ENCODE assay signal across 1 cellular context in genomic region chr12:74980510-74980909, GRCh38.
TF ChIP-seq lines count a peak whose summit lies in the region.

No MANE protein-coding gene starts in this region.

TF ChIP-seq in HEK293, 187 proteins besides CTCF, POLR2A, EP300 and RAD21 (continued from another document):
- TF ChIP-seq PRDM4 (tag by site-specific recombination; IDR thresholded peaks at IDR 0.05) (peak; percentile 56), ZNF585B (tag by site-specific recombination; IDR thresholded peaks at IDR 0.05) (no peak), ZNF549 (tag by site-specific recombination; IDR thresholded peaks at IDR 0.05) (0 out of 2 replicates have a peak, but pooled peaks have one; percentile 20), ZNF701 (tag by site-specific recombination; IDR thresholded peaks at IDR 0.05) (no peak), ZSCAN18 (tag by site-specific recombination; IDR thresholded peaks at IDR 0.05) (no peak), PRDM10 (tag by site-specific recombination; IDR thresholded peaks at IDR 0.05) (peak; percentile 15; the same call in 1 of the 2 replicates), KLF16 (tag by site-specific recombination; IDR thresholded peaks at IDR 0.05) (no peak), ZNF660 (tag by site-specific recombination; IDR thresholded peaks at IDR 0.05) (no peak), GLIS1 (tag by site-specific recombination; IDR thresholded peaks at IDR 0.05) (peak; percentile 28; the same call in 1 of the 2 replicates), ZBTB20 (tag by site-specific recombination; IDR thresholded peaks at IDR 0.05) (peak; percentile 81), ZNF658 (tag by site-specific recombination; IDR thresholded peaks at IDR 0.05) (no peak), ATF2 (tag by site-specific recombination; IDR thresholded peaks at IDR 0.05; ENCODE audit: low read depth) (peak; percentile 20; the same call in 1 of the 2 replicates), ZBTB11 (tag by site-specific recombination; conservative IDR thresholded peaks at IDR 0.05; ENCODE audit: low read depth) (peak; percentile 20; the same call in 1 of the 2 replicates), ZNF600 (tag by site-specific recombination; IDR thresholded peaks at IDR 0.05) (no peak), ZBTB8A (tag by site-specific recombination; IDR thresholded peaks at IDR 0.05) (peak; percentile 21; the same call in 1 of the 2 replicates), HOXA7 (CRISPR knock-in tag; IDR thresholded peaks at IDR 0.05; ENCODE audit: borderline replicate concordance) (no peak)
- TF ChIP-seq, protein P1, sequence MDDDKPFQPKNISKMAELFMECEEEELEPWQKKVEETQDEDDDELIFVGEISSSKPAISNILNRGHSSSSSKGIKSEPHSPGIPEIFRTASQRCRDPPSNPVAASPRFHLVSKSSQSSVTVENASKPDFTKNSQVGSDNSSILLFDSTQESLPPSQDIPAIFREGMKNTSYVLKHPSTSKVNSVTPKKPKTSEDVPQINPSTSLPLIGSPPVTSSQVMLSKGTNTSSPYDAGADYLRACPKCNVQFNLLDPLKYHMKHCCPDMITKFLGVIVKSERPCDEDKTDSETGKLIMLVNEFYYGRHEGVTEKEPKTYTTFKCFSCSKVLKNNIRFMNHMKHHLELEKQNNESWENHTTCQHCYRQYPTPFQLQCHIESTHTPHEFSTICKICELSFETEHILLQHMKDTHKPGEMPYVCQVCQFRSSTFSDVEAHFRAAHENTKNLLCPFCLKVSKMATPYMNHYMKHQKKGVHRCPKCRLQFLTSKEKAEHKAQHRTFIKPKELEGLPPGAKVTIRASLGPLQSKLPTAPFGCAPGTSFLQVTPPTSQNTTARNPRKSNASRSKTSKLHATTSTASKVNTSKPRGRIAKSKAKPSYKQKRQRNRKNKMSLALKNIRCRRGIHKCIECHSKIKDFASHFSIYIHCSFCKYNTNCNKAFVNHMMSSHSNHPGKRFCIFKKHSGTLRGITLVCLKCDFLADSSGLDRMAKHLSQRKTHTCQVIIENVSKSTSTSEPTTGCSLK (tag by site-specific recombination; IDR thresholded peaks at IDR 0.05), result no peak
- TF ChIP-seq, protein P2, sequence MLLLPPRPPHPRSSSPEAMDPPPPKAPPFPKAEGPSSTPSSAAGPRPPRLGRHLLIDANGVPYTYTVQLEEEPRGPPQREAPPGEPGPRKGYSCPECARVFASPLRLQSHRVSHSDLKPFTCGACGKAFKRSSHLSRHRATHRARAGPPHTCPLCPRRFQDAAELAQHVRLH (tag by site-specific recombination; IDR thresholded peaks at IDR 0.05), result peak; percentile 61
